18 cellular contexts compared by ENCODE assay signal in the genomic region with DNA sequence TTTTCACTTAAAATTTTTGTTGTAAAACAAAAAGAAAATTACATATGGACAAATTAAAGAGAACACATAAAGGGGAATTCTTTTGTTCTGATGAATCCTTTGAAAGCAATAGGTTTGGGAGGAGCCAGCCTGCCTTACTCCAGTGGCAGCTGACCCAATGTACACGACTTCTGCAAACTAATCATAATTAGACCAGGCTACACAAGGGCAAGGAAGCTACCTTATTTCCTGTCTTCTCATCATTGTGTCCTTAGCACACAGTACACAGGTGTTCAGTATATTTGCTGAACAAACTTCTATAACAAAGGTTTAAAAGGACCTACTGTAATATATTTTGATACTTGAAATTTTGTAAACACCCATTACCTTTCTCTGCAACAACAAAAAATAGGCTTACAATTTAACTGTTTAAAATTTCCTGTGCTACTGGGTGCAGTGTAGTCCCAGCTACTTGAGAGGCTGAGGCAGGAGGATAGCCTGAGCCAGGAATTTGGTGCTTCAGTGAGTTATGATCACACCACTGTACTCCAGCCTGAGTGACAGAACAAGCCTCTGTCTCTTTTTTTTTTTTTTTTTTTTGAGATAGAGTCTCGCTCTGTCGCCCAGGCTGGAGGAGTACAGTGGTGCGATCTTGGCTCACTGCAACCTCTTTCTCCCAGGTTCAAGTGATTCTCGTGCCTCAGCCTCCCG. TPM values are rescaled to one million over a fixed set of nuclear protein-coding genes. Genes with fewer than 3 reads are reported as not detected.
A peak's percentile ranks its signal among the peaks of the same experiment; 100 is the strongest.
DNase-seq lines count a peak whose midpoint lies in the region; TF ChIP-seq lines count a peak whose summit lies in the region.
"Had no signal": no experiment of that assay in that cellular context is flagged by ENCODE, and none has a peak within 500 bp of the region (broad histone marks: within the 10 kb centered on the region; RNA-seq: fewer than 3 reads in every experiment).

No MANE protein-coding gene starts in this region.

- peak; percentile 93 for DNase-seq in DMS53 (lab: John Stamatoyannopoulos, UW)
- peak; percentile 98 for DNase-seq in NCI-H146 treated with DMSO at 0.1 percent for 48 hours (lab: John Stamatoyannopoulos, UW; ENCODE audit: unreplicated experiment)
- peak; percentile 66 for DNase-seq in NCI-H510A (lab: John Stamatoyannopoulos, UW)
- no peak for DNase-seq in BE2C
- no peak for DNase-seq in D341Med (ENCODE audit: low spot score)
- DNase-seq in activated CD4-positive, CD25-positive, alpha-beta regulatory T cell treated with anti-CD3 and anti-CD28 coated beads, Interleukin-2, amount 50 U/mL, for 72 hours, result no peak
- DNase-seq in AML-193 (lab: John Stamatoyannopoulos, UW), result no peak
- DNase-seq: ACHN; Calu3; effector memory CD8-positive, alpha-beta T cell; left ventricle myocardium superior; midbrain; NCI-H1694; stimulated activated CD4-positive, alpha-beta T cell treated with anti-CD3 and anti-CD28 coated beads, Interleukin-2, amount 100 ng/mL, for 48 hours had no signal

- no peaks in the 10 kb centered on the region for H3K9me3 ChIP-seq in BE2C
- H3K9me3 ChIP-seq: BLaER1 treated with 17β-estradiol and CSF1 and Interleukin-3, amounts not matched to agents 10 nM and 100 nM had no signal

- no peaks in the 10 kb centered on the region for H3K36me3 ChIP-seq in BE2C
- H3K36me3 ChIP-seq: BLaER1 treated with 17β-estradiol and CSF1 and Interleukin-3, amounts not matched to agents 10 nM and 100 nM had no signal

- H3K27me3 ChIP-seq in BE2C, result no peaks in the 10 kb centered on the region
- H3K27me3 ChIP-seq: BLaER1 treated with 17β-estradiol and CSF1 and Interleukin-3, amounts not matched to agents 10 nM and 100 nM; hepatocyte had no signal

- H3K4me1 ChIP-seq in BE2C, result no peaks in the 10 kb centered on the region

- peak overlapping the region; percentile 86 for H3K27ac ChIP-seq in VCaP
- H3K27ac ChIP-seq: BLaER1 treated with 17β-estradiol and CSF1 and Interleukin-3, amounts not matched to agents 10 nM and 100 nM; coronary artery; hepatocyte had no signal

- TF ChIP-seq CTCF in VCaP (conservative IDR thresholded peaks at IDR 0.05) (no peak), BE2C (IDR thresholded peaks at IDR 0.05; ENCODE audit: low read depth, low read length) (no peak)

- H3K4me3 ChIP-seq in BE2C (ENCODE audit: low read depth, low read length), result no peak overlapping the region
- H3K4me3 ChIP-seq: BLaER1 treated with 17β-estradiol and CSF1 and Interleukin-3, amounts not matched to agents 10 nM and 100 nM; coronary artery; hepatocyte had no signal

RNA-seq across cellular contexts. Expression of gene KCNG3, which starts 18.9 kb away (rescaled TPM):
- polyA plus RNA-seq in BE2C (2012; ENCODE audit: insufficient read depth, insufficient read length, low read depth), result not detected
- polyA plus RNA-seq: hepatocyte had no signal

Comparison
In these comparisons a context has a peak if more than half of its experiments do, and no peak if none do; other contexts are left out.
1. DNase-seq: peak in DMS53 (single experiment), NCI-H146 treated with DMSO at 0.1 percent for 48 hours (single experiment) and NCI-H510A (single experiment); none in BE2C (single experiment), D341Med (single experiment), activated CD4-positive, CD25-positive, alpha-beta regulatory T cell treated with anti-CD3 and anti-CD28 coated beads, Interleukin-2, amount 50 U/mL, for 72 hours (single experiment) and AML-193 (0 of 2).